In genomic region chr11:122439911-122440782, GRCh38 we compare ENCODE assay signal across 8 cellular contexts.
DNase-seq lines count a peak whose midpoint lies in the region; ATAC-seq and TF ChIP-seq lines count a peak whose summit lies in the region.

No MANE protein-coding gene starts in this region.

- POLR2A ChIA-PET in GM10248 (lab: Yijun Ruan, JAX): no interaction called here

- peaks cover 12% of the 10 kb centered on the region for H3K4me1 Mint-ChIP-seq in chondrocyte (ENCODE audit: low read depth)

- no peak for ATAC-seq in GM19397 (IDR thresholded peaks at IDR 0.05; ENCODE audit: unreplicated experiment)

- H3K4me1 ChIP-seq in testis: no peaks in the 10 kb centered on the region

- H3K9me3 Mint-ChIP-seq in chondrocyte (ENCODE audit: low read depth): no peaks in the 10 kb centered on the region

- no peak for TF ChIP-seq POLR2A in testis (IDR thresholded peaks at IDR 0.05)

- DNase-seq in NCI-H1105 (lab: John Stamatoyannopoulos, UW) (peak; percentile 65), chondrocyte (ENCODE audit: low spot score) (no peak), left kidney (ENCODE audit: low read depth, low spot score) (peak; percentile 73), testis (peak; percentile 42), germinal center (ENCODE audit: low spot score) (no peak), GM10248 (ENCODE audit: extremely low spot score) (no peak), NCI-H510A (lab: John Stamatoyannopoulos, UW) (no peak)

- CTCF ChIA-PET in GM10248 (lab: Yijun Ruan, JAX): interaction anchor here (1.5 kb wide), 1 partner anchor 9 kb away, joined by 3 read pairs; no protein-coding TSS in a partner anchor

- no peak for TF ChIP-seq CTCF in chondrocyte (IDR thresholded peaks at IDR 0.05)
- no peak for TF ChIP-seq CTCF in testis (IDR thresholded peaks at IDR 0.05)
- no peak for TF ChIP-seq CTCF in GM10248 (IDR thresholded peaks at IDR 0.05; ENCODE audit: control extremely low read depth, extremely low read depth, low read depth, missing control alignments)

- intact Hi-C loops in testis (cut with DNase I; ENCODE audit: low total_unique reads): no loop called here

- H3K27ac ChIP-seq in testis: peak overlapping the region; percentile 62 to 68

- WGBS in testis, 2 donors: 4 to 9% methylated on average over 27 of the region's 27 CpGs

- H3K4me3 Mint-ChIP-seq in chondrocyte (ENCODE audit: unreplicated experiment): peak overlapping the region; percentile 66

- no peaks in the 10 kb centered on the region for H3K9me3 ChIP-seq in testis

- H3K4me3 ChIP-seq in testis: peak overlapping the region; percentile 48 to 52

- no peaks in the 10 kb centered on the region for H3K36me3 ChIP-seq in testis (ENCODE audit: low read depth, missing control alignments)

- peaks cover 6% of the 10 kb centered on the region for H3K27me3 Mint-ChIP-seq in chondrocyte (ENCODE audit: low read depth)

- peak overlapping the region; percentile 2 for H3K27ac Mint-ChIP-seq in chondrocyte (ENCODE audit: unreplicated experiment)

- no peaks in the 10 kb centered on the region for H3K27me3 ChIP-seq in testis

- no peaks in the 10 kb centered on the region for H3K36me3 Mint-ChIP-seq in chondrocyte (ENCODE audit: low read depth)

Comparison
In these comparisons a context has a peak if more than half of its experiments do, and no peak if none do; other contexts are left out.
1. DNase-seq: peak in NCI-H1105 (single experiment), left kidney (single experiment) and testis (single experiment); none in chondrocyte (single experiment), germinal center (single experiment), GM10248 (single experiment) and NCI-H510A (single experiment).